29 cellular contexts compared by ENCODE assay signal in genomic region chr1:17860812-17861211, GRCh38.
"Had no signal": no experiment of that assay in that cellular context is flagged by ENCODE, and none has a peak within 500 bp of the region (broad histone marks: within the 10 kb centered on the region; RNA-seq: fewer than 3 reads in every experiment).

No MANE protein-coding gene starts in this region.

- H3K4me3 Mint-ChIP-seq: stimulated activated effector memory CD8-positive, alpha-beta T cell treated with anti-CD3 and anti-CD28 coated beads, Interleukin-12 subunit alpha, Interleukin-12 subunit beta, amount 100 ng/mL, for 72 hours; stimulated activated memory B cell treated with anti-CD40 and anti-IgM and Interleukin-4, amounts not matched to agents 10 μg/mL and 1 μg/mL and 100 μg/mL, for 72 hours; stimulated activated naive B cell treated with anti-CD40 and anti-IgM and Interleukin-4, amounts not matched to agents 10 μg/mL and 1 μg/mL and 100 μg/mL, for 72 hours; stimulated activated naive CD8-positive, alpha-beta T cell treated with anti-CD3 and anti-CD28 coated beads, Interleukin-15, amount 100 ng/mL, for 72 hours; stimulated activated naive CD8-positive, alpha-beta T cell treated with anti-CD3 and anti-CD28 coated beads, Interleukin-15, Interleukin-2, amounts not matched to agents 100 ng/mL and 50 ng/mL, for 24 hours; type B pancreatic cell had no signal

- H3K27me3 Mint-ChIP-seq: stimulated activated naive CD8-positive, alpha-beta T cell treated with anti-CD3 and anti-CD28 coated beads, Interleukin-15, amount 100 ng/mL, for 72 hours; stimulated activated naive CD8-positive, alpha-beta T cell treated with anti-CD3 and anti-CD28 coated beads, Interleukin-15, Interleukin-2, amounts not matched to agents 100 ng/mL and 50 ng/mL, for 24 hours had no signal

- H3K27ac Mint-ChIP-seq: stimulated activated effector memory CD8-positive, alpha-beta T cell treated with anti-CD3 and anti-CD28 coated beads, Interleukin-12 subunit alpha, Interleukin-12 subunit beta, amount 100 ng/mL, for 72 hours; stimulated activated memory B cell treated with anti-CD40 and anti-IgM and Interleukin-4, amounts not matched to agents 10 μg/mL and 1 μg/mL and 100 μg/mL, for 72 hours; stimulated activated naive B cell treated with anti-CD40 and anti-IgM and Interleukin-4, amounts not matched to agents 10 μg/mL and 1 μg/mL and 100 μg/mL, for 72 hours; stimulated activated naive CD8-positive, alpha-beta T cell treated with anti-CD3 and anti-CD28 coated beads, Interleukin-15, Interleukin-2, amounts not matched to agents 100 ng/mL and 50 ng/mL, for 24 hours; type B pancreatic cell had no signal

- H3K36me3 Mint-ChIP-seq: stimulated activated effector memory CD8-positive, alpha-beta T cell treated with anti-CD3 and anti-CD28 coated beads, Interleukin-12 subunit alpha, Interleukin-12 subunit beta, amount 100 ng/mL, for 72 hours; stimulated activated memory B cell treated with anti-CD40 and anti-IgM and Interleukin-4, amounts not matched to agents 10 μg/mL and 1 μg/mL and 100 μg/mL, for 72 hours; stimulated activated naive B cell treated with anti-CD40 and anti-IgM and Interleukin-4, amounts not matched to agents 10 μg/mL and 1 μg/mL and 100 μg/mL, for 72 hours; type B pancreatic cell had no signal

- DNase-seq: stimulated activated CD4-positive, alpha-beta T cell treated with anti-CD3 and anti-CD28 coated beads, Interleukin-2, amount 100 ng/mL, for 48 hours; stimulated activated CD4-positive, alpha-beta T cell treated with anti-CD3 and anti-CD28 coated beads, Interleukin-4, amount 100 ng/mL, for 1 hour; stimulated activated CD4-positive, alpha-beta T cell treated with anti-CD3 and anti-CD28 coated beads, Interleukin-4, amount 100 ng/mL, for 24 hours; stimulated activated CD4-positive, alpha-beta T cell treated with anti-CD3 and anti-CD28 coated beads, Interleukin-4, amount 100 ng/mL, for 4 hours; stimulated activated CD8-positive, alpha-beta memory T cell treated with anti-CD3 and anti-CD28 coated beads, Interleukin-4, amount 100 ng/mL, for 48 hours; stimulated activated naive B cell treated with anti-CD40 and anti-IgM and Interleukin-4, amounts not matched to agents 10 μg/mL and 1 μg/mL and 100 μg/mL, for 72 hours; stimulated activated naive CD4-positive, alpha-beta T cell; stimulated activated naive CD4-positive, alpha-beta T cell treated with Interleukin-2 at 50 U/mL for 16 hours; stimulated activated naive CD8-positive, alpha-beta T cell treated with anti-CD3 and anti-CD28 coated beads, Interleukin-15, amount 100 ng/mL, for 72 hours; stimulated activated naive CD8-positive, alpha-beta T cell treated with anti-CD3 and anti-CD28 coated beads, Interleukin-15, Interleukin-2, amounts not matched to agents 100 U/mL and 50 U/mL, for 24 hours; stomach; substantia nigra; testis; thyroid gland; tibial artery; transverse colon; trophoblast cell; upper lobe of left lung; upper lobe of right lung; uterus had no signal

- H3K9me3 Mint-ChIP-seq: stimulated activated naive CD8-positive, alpha-beta T cell treated with anti-CD3 and anti-CD28 coated beads, Interleukin-15, amount 100 ng/mL, for 72 hours; stimulated activated naive CD8-positive, alpha-beta T cell treated with anti-CD3 and anti-CD28 coated beads, Interleukin-15, Interleukin-2, amounts not matched to agents 100 ng/mL and 50 ng/mL, for 24 hours; type B pancreatic cell had no signal

- H3K27ac ChIP-seq: stomach, suprapubic skin, testis, thoracic aorta, thyroid gland, tibial artery, tibial nerve, transverse colon, upper lobe of left lung, upper lobe of right lung, uterus, vagina had no signal

- ATAC-seq: stimulated activated effector memory CD8-positive, alpha-beta T cell treated with anti-CD3 and anti-CD28 coated beads, Interleukin-12 subunit alpha, Interleukin-12 subunit beta, amount 100 ng/mL, for 72 hours; stimulated activated memory B cell treated with anti-CD40 and anti-IgM and Interleukin-4, amounts not matched to agents 10 μg/mL and 1 μg/mL and 100 μg/mL, for 72 hours; stimulated activated naive B cell treated with anti-CD40 and anti-IgM and Interleukin-4, amounts not matched to agents 10 μg/mL and 1 μg/mL and 100 μg/mL, for 72 hours; stimulated activated naive CD8-positive, alpha-beta T cell treated with anti-CD3 and anti-CD28 coated beads, Interleukin-15, amount 100 ng/mL, for 72 hours; stimulated activated naive CD8-positive, alpha-beta T cell treated with anti-CD3 and anti-CD28 coated beads, Interleukin-15, Interleukin-2, amounts not matched to agents 100 U/mL and 50 U/mL, for 24 hours; upper lobe of right lung had no signal

- FAIRE-seq: urothelium cell line had no signal

- H3K27me3 ChIP-seq: testis, thyroid gland, tibial nerve, upper lobe of left lung, upper lobe of right lung, uterus, vagina had no signal

- H3K4me1 ChIP-seq: stomach, suprapubic skin, testis, thyroid gland, tibial artery, tibial nerve, transverse colon, upper lobe of left lung, upper lobe of right lung, uterus, vagina had no signal

- H3K4me1 Mint-ChIP-seq: stimulated activated effector memory CD8-positive, alpha-beta T cell treated with anti-CD3 and anti-CD28 coated beads, Interleukin-12 subunit alpha, Interleukin-12 subunit beta, amount 100 ng/mL, for 72 hours; stimulated activated memory B cell treated with anti-CD40 and anti-IgM and Interleukin-4, amounts not matched to agents 10 μg/mL and 1 μg/mL and 100 μg/mL, for 72 hours; stimulated activated naive CD8-positive, alpha-beta T cell treated with anti-CD3 and anti-CD28 coated beads, Interleukin-15, amount 100 ng/mL, for 72 hours had no signal

- H3K4me3 ChIP-seq: stomach, suprapubic skin, testis, thoracic aorta, thyroid gland, tibial artery, tibial nerve, transverse colon, upper lobe of left lung, upper lobe of right lung, uterus, vagina had no signal

- H3K9me3 ChIP-seq: stomach, suprapubic skin, testis, thoracic aorta, thyroid gland, tibial artery, tibial nerve, transverse colon, upper lobe of left lung, upper lobe of right lung, uterus, vagina had no signal

- H3K36me3 ChIP-seq: stomach, suprapubic skin, thoracic aorta, thyroid gland, tibial artery, tibial nerve, transverse colon, upper lobe of left lung, upper lobe of right lung, uterus, vagina had no signal
